In the genomic region with DNA sequence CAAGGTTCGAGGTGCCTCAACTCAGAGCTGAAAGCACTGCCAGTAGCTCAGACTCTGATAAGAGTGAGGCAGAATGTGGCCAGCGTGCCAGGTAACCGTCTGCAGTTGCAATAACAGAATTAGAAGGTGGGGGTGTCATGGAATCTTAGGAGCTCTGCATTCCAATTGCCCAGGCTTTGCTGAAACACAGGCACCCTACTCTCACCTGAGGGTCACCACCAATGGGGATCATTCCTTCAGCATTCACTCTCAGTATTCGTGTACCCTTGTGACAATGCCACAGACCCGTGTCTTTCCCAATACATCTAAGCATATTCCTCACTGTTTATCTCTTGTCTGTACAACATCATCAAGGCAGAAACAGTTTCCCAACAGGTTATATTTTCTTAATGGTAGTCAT, we compare ENCODE assay signal across 8 cellular contexts. TPM values are rescaled to one million over a fixed set of nuclear protein-coding genes. Genes with fewer than 3 reads are reported as not detected.
DNase-seq lines count a peak whose midpoint lies in the region; ATAC-seq and TF ChIP-seq lines count a peak whose summit lies in the region.
"Not testable (repeated sequence)": the region's sequence is repeated elsewhere in the genome, so short reads cannot be mapped to it uniquely, and the experiment has no call there.

NBPF14 (minus strand) TSS at position 101 of the 400 bp plus-strand sequence. CDS start 294 bp downstream, outside the sequence.

- intact Hi-C loops in adrenal gland (cut with DNase I); esophagus squamous epithelium (cut with DNase I); left lung (cut with DNase I): not testable (repeated sequence)

- not testable (repeated sequence) for ATAC-seq in WTC11, left lung

- TF ChIP-seq CTCF in WTC11 (IDR thresholded peaks at IDR 0.05); adrenal gland (IDR thresholded peaks at IDR 0.05); esophagus squamous epithelium (IDR thresholded peaks at IDR 0.05); left lung (IDR thresholded peaks at IDR 0.05); neural crest cell (conservative IDR thresholded peaks at IDR 0.05); subcutaneous adipose tissue (IDR thresholded peaks at IDR 0.05; ENCODE audit: low read depth): not testable (repeated sequence)

- H3K9me3 ChIP-seq in adrenal gland (replicated peaks in 1 of 3); esophagus squamous epithelium; left lung: not testable (repeated sequence)

- not testable (repeated sequence) for H3K36me3 ChIP-seq in adrenal gland (replicated peaks in 1 of 2); esophagus squamous epithelium; left lung

- not testable (repeated sequence) for H3K27ac ChIP-seq in adrenal gland, esophagus squamous epithelium, left lung

- not testable (repeated sequence) for H3K27ac Mint-ChIP-seq in IgD-negative memory B cell; WTC11; neural crest cell (ENCODE audit: unreplicated experiment)

- CTCF ChIA-PET in WTC11 (lab: Charles Lee), result not testable (repeated sequence)

- POLR2A ChIA-PET in WTC11 (lab: Charles Lee), result not testable (repeated sequence)

- H3K4me3 Mint-ChIP-seq in IgD-negative memory B cell, WTC11, neural crest cell: not testable (repeated sequence)

- not testable (repeated sequence) for H3K4me1 ChIP-seq in adrenal gland (replicated peaks in 1 of 2); esophagus squamous epithelium; left lung

- WGBS in adrenal gland, 4 donors, result no CpG with 5 or more reads among the region's 5 CpGs
- WGBS in esophagus squamous epithelium, 2 donors, result no CpG with 5 or more reads among the region's 5 CpGs

- H3K9me3 Mint-ChIP-seq in IgD-negative memory B cell, WTC11, neural crest cell: not testable (repeated sequence)

- not testable (repeated sequence) for H3K27me3 ChIP-seq in adrenal gland, esophagus squamous epithelium, left lung

- H3K27me3 Mint-ChIP-seq in IgD-negative memory B cell; WTC11 (ENCODE audit: low read depth); neural crest cell (ENCODE audit: low read depth): not testable (repeated sequence)

- not testable (repeated sequence) for H3K36me3 Mint-ChIP-seq in IgD-negative memory B cell; WTC11; neural crest cell (ENCODE audit: low read depth)

- H3K4me1 Mint-ChIP-seq in IgD-negative memory B cell, WTC11, neural crest cell: not testable (repeated sequence)

- DNase-seq in A172 (ENCODE audit: low spot score); WTC11 (ENCODE audit: low spot score); adrenal gland; esophagus squamous epithelium (lab: John Stamatoyannopoulos, UW); left lung; neural crest cell (ENCODE audit: low read depth, low spot score): not testable (repeated sequence)

- not testable (repeated sequence) for TF ChIP-seq POLR2A in adrenal gland (IDR thresholded peaks at IDR 0.05); esophagus squamous epithelium (IDR thresholded peaks at IDR 0.05)

- H3K4me3 ChIP-seq in adrenal gland, esophagus squamous epithelium, left lung: not testable (repeated sequence)

RNA-seq across cellular contexts. Expression of gene NBPF14, which starts in this region (rescaled TPM):
- 17.1 and 25.0 TPM in 2 replicates for total RNA-seq in A172 (2014; rRNA removed; shearing (Covaris generic))
- polyA plus RNA-seq in IgD-negative memory B cell (30.1 TPM), adrenal gland (1 to 10 TPM; 4.7 to 9.5 (median 9.3) TPM)
- total RNA-seq in WTC11 (2021) (12.9 to 15.4 TPM (median 13.2 TPM) in 3 replicates), adrenal gland (10 to 100 TPM in 6 of 8 donors, 1 to 10 TPM in 2; 6.6 to 26.7 (median 13.0) TPM), esophagus squamous epithelium (10 to 100 TPM; 18.0 to 36.4 (median 26.1) TPM), left lung (10 to 100 TPM; 16.8 to 18.5 TPM), neural crest cell (15.2 and 17.0 TPM in 2 replicates), subcutaneous adipose tissue (10 to 100 TPM; 37.3 to 80.6 (median 53.3) TPM)
